In genomic region chr6:140540743-140541142, GRCh38 we compare ENCODE assay signal across 12 cellular contexts.
"Had no signal": no experiment of that assay in that cellular context is flagged by ENCODE, and none has a peak within 500 bp of the region (broad histone marks: within the 10 kb centered on the region; RNA-seq: fewer than 3 reads in every experiment).

No MANE protein-coding gene starts in this region.

- H3K4me1 ChIP-seq: body of pancreas had no signal

- H3K4me3 ChIP-seq: body of pancreas, thyroid gland had no signal

- FAIRE-seq: urothelium cell line had no signal

- H3K27ac ChIP-seq: body of pancreas, thyroid gland had no signal

- H3K36me3 ChIP-seq: thyroid gland had no signal

- H3K27me3 ChIP-seq: body of pancreas, thyroid gland had no signal

- H3K9me3 ChIP-seq: thyroid gland had no signal

- DNase-seq: activated naive CD4-positive, alpha-beta T cell treated with anti-CD3 and anti-CD28 coated beads, Interleukin-2, amount 50 U/mL, for 16 hours; body of pancreas; dermis blood vessel endothelial cell; head of caudate nucleus; occipital lobe; stimulated activated CD4-positive, alpha-beta T cell treated with anti-CD3 and anti-CD28 coated beads, Interleukin-4, amount 100 ng/mL, for 4 hours; thyroid gland had no signal

- ATAC-seq: activated CD4-positive, CD25-positive, alpha-beta regulatory T cell treated with anti-CD3 and anti-CD28 coated beads, Interleukin-2, amount 50 U/mL, for 24 hours; body of pancreas; esophagus mucosa; left lobe of liver; natural killer cell treated with Interleukin-12 subunit alpha and Interleukin-12 subunit beta and Interleukin-15 and Interleukin-18, amount 100 ng/mL, for 72 hours had no signal
